ENCODE assay signal across 19 cellular contexts in genomic region chr12:124856842-124857178, GRCh38. TPM values are rescaled to one million over a fixed set of nuclear protein-coding genes. Genes with fewer than 3 reads are reported as not detected.
DNase-seq lines count a peak whose midpoint lies in the region; ATAC-seq, FAIRE-seq and TF ChIP-seq lines count a peak whose summit lies in the region.
"Had no signal": no experiment of that assay in that cellular context is flagged by ENCODE, and none has a peak within 500 bp of the region (broad histone marks: within the 10 kb centered on the region; RNA-seq: fewer than 3 reads in every experiment).

No MANE protein-coding gene starts in this region.

- H3K4me3 ChIP-seq in right cardiac atrium (ENCODE audit: low read length) (no peak overlapping the region), K562 (no peak overlapping the region), lower lobe of right lung (no peak overlapping the region), testis (no peak overlapping the region), sigmoid colon (no peak overlapping the region)
- H3K4me3 ChIP-seq: GM23338 had no signal

- H3K36me3 Mint-ChIP-seq in activated naive CD8-positive, alpha-beta T cell treated with anti-CD3 and anti-CD28 coated beads, Interleukin-2, amount 50 U/mL, for 24 hours (ENCODE audit: low read depth): peaks cover 20% of the 10 kb centered on the region

- CTCF ChIA-PET in K562 (lab: Yijun Ruan, JAX; ENCODE audit: low intra/inter-chr PET ratio): no interaction called here

- POLR2A ChIA-PET in K562 (lab: Yijun Ruan, JAX): interaction anchor here (0.6 to 1.0 kb wide), 3 partner anchors 9 to 366 kb away, joined by 3 to 5 read pairs (median 4); no protein-coding TSS in a partner anchor

- H3K27me3 ChIP-seq in right cardiac atrium (ENCODE audit: control insufficient read depth, insufficient read depth): no peaks in the 10 kb centered on the region
- no peaks in the 10 kb centered on the region for H3K27me3 ChIP-seq in K562 (ENCODE audit: control insufficient read depth in 2 of 2, insufficient read depth in 2 of 2, low read length in 2 of 2)
- H3K27me3 ChIP-seq in lower lobe of right lung (ENCODE audit: low read depth): no peaks in the 10 kb centered on the region
- no peaks in the 10 kb centered on the region for H3K27me3 ChIP-seq in testis
- H3K27me3 ChIP-seq in sigmoid colon: no peaks in the 10 kb centered on the region

- H3K27ac ChIP-seq in right cardiac atrium (ENCODE audit: low read length) (no peak overlapping the region), K562 (ENCODE audit: extremely low read depth, low read depth, low read length) (no peak overlapping the region), lower lobe of right lung (no peak overlapping the region), testis (peak overlapping the region; percentile 26 to 89), sigmoid colon (peak overlapping the region in 1 of 4 donors; percentile 8)

- WGBS in right cardiac atrium: 83% methylated on average over 14 of the region's 14 CpGs
- WGBS in K562 (ENCODE audit: insufficient coverage, low coverage, missing lambda C conversion rate): 86% methylated on average over 14 of the region's 14 CpGs
- WGBS in testis, 2 donors: 81 to 85% methylated on average over 9 to 14 of the region's 14 CpGs
- 90 to 92% methylated on average over 14 of the region's 14 CpGs for WGBS in sigmoid colon, 2 donors

- H3K79me2 ChIP-seq in K562 (ENCODE audit: control insufficient read depth, insufficient read depth, low read length): peaks cover 93% of the 10 kb centered on the region

- peaks cover 12% of the 10 kb centered on the region for H3K4me1 ChIP-seq in right cardiac atrium (ENCODE audit: control insufficient read depth, insufficient read depth, low read length)
- peaks cover 19 to 33% of the 10 kb centered on the region in 2 experiments for H3K4me1 ChIP-seq in K562 (replicated peaks in 1 of 2; ENCODE audit: control insufficient read depth in 2 of 2, insufficient read depth in 2 of 2, low read length in 2 of 2)
- peaks cover 43% of the 10 kb centered on the region for H3K4me1 ChIP-seq in lower lobe of right lung
- H3K4me1 ChIP-seq in testis: peaks cover 38% of the 10 kb centered on the region
- peaks cover 0 to 22% (median 16%) of the 10 kb centered on the region in 4 donors for H3K4me1 ChIP-seq in sigmoid colon

- H4K20me1 ChIP-seq in K562 (replicated peaks; ENCODE audit: control insufficient read depth, insufficient read depth, low read length): peaks cover 27% of the 10 kb centered on the region

- H2AFZ ChIP-seq in K562 (ENCODE audit: low read depth, low read length): no peak overlapping the region
- H2AFZ ChIP-seq: GM23338 had no signal

- H3K9ac ChIP-seq in K562 (ENCODE audit: insufficient read depth in 1 of 2, low read depth in 2 of 2, low read length in 2 of 2): 0 out of 4 replicates have a peak overlapping the region, but pooled peaks of 1 of the 2 experiments have one; percentile 53

- intact Hi-C loops in right cardiac atrium (cut with DNase I) (no loop called here), Right ventricle myocardium inferior (cut with DNase I) (no loop called here), K562 (cut with micrococcal nuclease) (no loop called here), lower lobe of right lung (cut with DNase I) (no loop called here), testis (cut with DNase I; ENCODE audit: low total_unique reads) (no loop called here), sigmoid colon (cut with DNase I) (no loop called here)

- TF ChIP-seq CTCF in K562 (IDR thresholded peaks at IDR 0.05 in 2 of 3, conservative IDR thresholded peaks at IDR 0.05 in 1 of 3; ENCODE audit: insufficient read depth in 2 of 3, low read depth in 1 of 3, low read length in 3 of 3): no peak; a peak in 1 of 6 replicates
- peak; percentile 9 for TF ChIP-seq CTCF in lower lobe of right lung (IDR thresholded peaks at IDR 0.05)
- TF ChIP-seq CTCF in testis (IDR thresholded peaks at IDR 0.05): no peak
- no peak for TF ChIP-seq CTCF in sigmoid colon (IDR thresholded peaks at IDR 0.05)

- ATAC-seq in right cardiac atrium (no peak), Right ventricle myocardium inferior (no peak), K562 (no peak), lower lobe of right lung (no peak)
- ATAC-seq in activated naive CD8-positive, alpha-beta T cell treated with anti-CD3 and anti-CD28 coated beads, Interleukin-2, amount 50 U/mL, for 24 hours: no peak

- peak in 2 of 3 donors; percentile 30 to 48 for DNase-seq in right cardiac atrium
- DNase-seq in Right ventricle myocardium inferior (ENCODE audit: missing footprints): no peak
- no peak for DNase-seq in K562 (ENCODE audit: extremely low read depth in 1 of 4, low spot score in 3 of 4)
- no peak for DNase-seq in lower lobe of right lung
- no peak for DNase-seq in testis
- no peak for DNase-seq in activated naive CD8-positive, alpha-beta T cell treated with anti-CD3 and anti-CD28 coated beads, Interleukin-2, amount 50 U/mL, for 24 hours
- DNase-seq in NCI-H1436 (lab: John Stamatoyannopoulos, UW): no peak
- DNase-seq in sigmoid colon: no peak
- DNase-seq: Calu3; CD4-positive, alpha-beta T cell; DMS79; Karpas-422; NCI-H2029; NCI-H2171 treated with DMSO at 0.1 percent for 48 hours; SIG-M5 had no signal

- TF ChIP-seq POLR2A in K562 (conservative IDR thresholded peaks at IDR 0.05) (no peak), testis (IDR thresholded peaks at IDR 0.05) (no peak), sigmoid colon (IDR thresholded peaks at IDR 0.05) (no peak)

- no TSS peak for BruUV-seq in K562 (replicated peaks; lab: Mats Ljungman, UMichigan)

- H3K27me3 Mint-ChIP-seq in activated naive CD8-positive, alpha-beta T cell treated with anti-CD3 and anti-CD28 coated beads, Interleukin-2, amount 50 U/mL, for 24 hours: no peaks in the 10 kb centered on the region
- H3K27me3 Mint-ChIP-seq: CD4-positive, alpha-beta T cell had no signal

- H3K9me3 Mint-ChIP-seq in activated naive CD8-positive, alpha-beta T cell treated with anti-CD3 and anti-CD28 coated beads, Interleukin-2, amount 50 U/mL, for 24 hours: no peaks in the 10 kb centered on the region
- H3K9me3 Mint-ChIP-seq: CD4-positive, alpha-beta T cell; GM23338 had no signal

- TF ChIP-seq EP300 in K562 (IDR thresholded peaks at IDR 0.05; ENCODE audit: low read length): no peak
- no peak for TF ChIP-seq EP300 in sigmoid colon (IDR thresholded peaks at IDR 0.05)

- H3K36me3 ChIP-seq in K562 (ENCODE audit: control insufficient read depth, insufficient read depth, low read length): peaks cover 90% of the 10 kb centered on the region
- no peaks in the 10 kb centered on the region for H3K36me3 ChIP-seq in lower lobe of right lung
- no peaks in the 10 kb centered on the region for H3K36me3 ChIP-seq in testis (ENCODE audit: low read depth, missing control alignments)
- H3K36me3 ChIP-seq in sigmoid colon: no peaks in the 10 kb centered on the region

- peaks cover 15% of the 10 kb centered on the region for H3K4me1 Mint-ChIP-seq in activated naive CD8-positive, alpha-beta T cell treated with anti-CD3 and anti-CD28 coated beads, Interleukin-2, amount 50 U/mL, for 24 hours

- no peak overlapping the region for H3K27ac Mint-ChIP-seq in activated naive CD8-positive, alpha-beta T cell treated with anti-CD3 and anti-CD28 coated beads, Interleukin-2, amount 50 U/mL, for 24 hours
- H3K27ac Mint-ChIP-seq: CD4-positive, alpha-beta T cell had no signal

- no peak for TF ChIP-seq RAD21 in K562 (CRISPR knock-in tag; conservative IDR thresholded peaks at IDR 0.05 in 1 of 2, IDR thresholded peaks at IDR 0.05 in 1 of 2)

- no peak overlapping the region for H3K4me3 Mint-ChIP-seq in activated naive CD8-positive, alpha-beta T cell treated with anti-CD3 and anti-CD28 coated beads, Interleukin-2, amount 50 U/mL, for 24 hours
- H3K4me3 Mint-ChIP-seq: CD4-positive, alpha-beta T cell; GM23338 had no signal

- in situ Hi-C loops in K562 (cut with MboI): no loop called here

- H3K9me1 ChIP-seq in K562 (ENCODE audit: control insufficient read depth, insufficient read depth, low read length): peaks cover 15% of the 10 kb centered on the region

- no peak overlapping the region for H3K4me2 ChIP-seq in K562 (ENCODE audit: insufficient read depth, low read length)
- H3K4me2 ChIP-seq: GM23338 had no signal

- no peaks in the 10 kb centered on the region for H3K9me3 ChIP-seq in right cardiac atrium (ENCODE audit: control insufficient read depth, low read length)
- no peaks in the 10 kb centered on the region for H3K9me3 ChIP-seq in K562 (replicated peaks; ENCODE audit: control insufficient read depth, insufficient read depth, low read depth, low read length)
- no peaks in the 10 kb centered on the region for H3K9me3 ChIP-seq in lower lobe of right lung
- H3K9me3 ChIP-seq in testis: no peaks in the 10 kb centered on the region
- H3K9me3 ChIP-seq in sigmoid colon: no peaks in the 10 kb centered on the region

- FAIRE-seq in K562 (lab: Jason Lieb, UNC): no peak
- FAIRE-seq: A204.1, G401.6, RCC 7860 had no signal

RNA-seq across cellular contexts. Expression of gene SCARB1, which starts 6.9 kb away (rescaled TPM):
- 10 to 100 TPM; 15.7 to 22.9 (median 20.0) TPM for total RNA-seq in right cardiac atrium
- 17.0 TPM for polyA plus RNA-seq in right cardiac atrium
- 14.1 TPM for total RNA-seq in Right ventricle myocardium inferior
- 238 and 543 TPM in 2 replicates for total RNA-seq in K562 (2011; cell fraction: chromatin; rRNA removed; ENCODE audit: low replicate concordance)
- 351 and 425 TPM in 2 replicates for total RNA-seq in K562 (2011; cell fraction: nucleolus; rRNA removed)
- 354 and 357 TPM in 2 replicates for total RNA-seq in K562 (2011; cell fraction: nucleoplasm; rRNA removed)
- total RNA-seq in K562 (2014; rRNA removed): 52.8 and 83.0 TPM in 2 replicates
- 30.9 and 38.4 TPM in 2 replicates for total RNA-seq in K562 (2014; rRNA removed; fragmentation: Illumina TruSeq; extraction: Trizol)
- 36.0 and 38.7 TPM in 2 replicates for total RNA-seq in K562 (2015; rRNA removed; fragmentation: Illumina TruSeq; extraction: Trizol)
- 148 and 157 TPM in 2 replicates for total RNA-seq in K562 (2021)
- 81.9 and 168 TPM in 2 replicates for polyA plus RNA-seq in K562 (2011; rRNA removed)
- 161 and 163 TPM in 2 replicates for polyA plus RNA-seq in K562 (2011; cell fraction: cytosol; rRNA removed)
- polyA plus RNA-seq in K562 (2011; cell fraction: nucleus; rRNA removed): 435 and 491 TPM in 2 replicates
- polyA plus RNA-seq in K562 (2012): 87.6 and 124 TPM in 2 replicates
- polyA plus RNA-seq in K562 (2014; fragmentation: Illumina TruSeq; extraction: Trizol): 143 and 152 TPM in 2 replicates
- 1 to 10 TPM in 1 of 2 experiments, under 1 TPM in 1; 0.56 to 4.7 TPM for polyA plus RNA-seq in K562 (2014; fragmentation: Nextera tagmentation; extraction: Ambion mirVana)
- 79.2 and 92.6 TPM in 2 replicates for polyA plus RNA-seq in K562 (2014; rRNA removed)
- 83.0 and 106 TPM in 2 replicates for polyA minus RNA-seq in K562 (2011; rRNA and poly(A)+ RNA removed)
- polyA minus RNA-seq in K562 (2011; cell fraction: cytosol; rRNA and poly(A)+ RNA removed): 90.2 and 100 TPM in 2 replicates
- 82.3 and 143 TPM in 2 replicates for polyA minus RNA-seq in K562 (2011; cell fraction: nucleus; rRNA and poly(A)+ RNA removed)
- total RNA-seq in lower lobe of right lung: 24.0 TPM
- total RNA-seq in testis: 10 to 100 TPM; 46.9 to 73.6 TPM
- polyA plus RNA-seq in testis (ENCODE audit: insufficient read depth, low read depth, low replicate concordance): 116 TPM
- 10 to 100 TPM in 3 of 4 donors, 1 to 10 TPM in 1; 5.7 to 12.8 (median 10.8) TPM for total RNA-seq in sigmoid colon
- polyA plus RNA-seq in sigmoid colon: 10 to 100 TPM in 2 of 3 donors, 1 to 10 TPM in 1; 4.2 to 36.4 (median 16.2) TPM

RNA-seq across cellular contexts. Expression of gene UBC, which starts 57.6 kb away (rescaled TPM):
- total RNA-seq in right cardiac atrium: 1,000 to 10,000 TPM; 1,045 to 1,141 (median 1,055) TPM
- 1,140 TPM for polyA plus RNA-seq in right cardiac atrium
- 1,199 TPM for total RNA-seq in Right ventricle myocardium inferior
- total RNA-seq in K562 (2011; cell fraction: chromatin; rRNA removed; ENCODE audit: low replicate concordance): 193 and 317 TPM in 2 replicates
- 188 and 214 TPM in 2 replicates for total RNA-seq in K562 (2011; cell fraction: nucleolus; rRNA removed)
- total RNA-seq in K562 (2011; cell fraction: nucleoplasm; rRNA removed): 283 and 301 TPM in 2 replicates
- total RNA-seq in K562 (2014; rRNA removed): 717 and 744 TPM in 2 replicates
- total RNA-seq in K562 (2014; rRNA removed; fragmentation: Illumina TruSeq; extraction: Trizol): 771 and 813 TPM in 2 replicates
- total RNA-seq in K562 (2015; rRNA removed; fragmentation: Illumina TruSeq; extraction: Trizol): 795 and 812 TPM in 2 replicates
- 697 and 765 TPM in 2 replicates for total RNA-seq in K562 (2021)
- 1,118 and 1,197 TPM in 2 replicates for polyA plus RNA-seq in K562 (2011; rRNA removed)
- polyA plus RNA-seq in K562 (2011; cell fraction: cytosol; rRNA removed): 514 and 899 TPM in 2 replicates
- polyA plus RNA-seq in K562 (2011; cell fraction: nucleus; rRNA removed): 518 and 627 TPM in 2 replicates
- polyA plus RNA-seq in K562 (2012): 1,269 and 1,358 TPM in 2 replicates
- 825 and 860 TPM in 2 replicates for polyA plus RNA-seq in K562 (2014; fragmentation: Illumina TruSeq; extraction: Trizol)
- 1,000 to 10,000 TPM in 1 of 2 experiments, 100 to 1,000 TPM in 1; 927 to 1,153 TPM for polyA plus RNA-seq in K562 (2014; fragmentation: Nextera tagmentation; extraction: Ambion mirVana)
- 533 and 624 TPM in 2 replicates for polyA plus RNA-seq in K562 (2014; rRNA removed)
- polyA minus RNA-seq in K562 (2011; rRNA and poly(A)+ RNA removed): 765 and 975 TPM in 2 replicates
- polyA minus RNA-seq in K562 (2011; cell fraction: cytosol; rRNA and poly(A)+ RNA removed): 543 and 602 TPM in 2 replicates
- 77.0 and 177 TPM in 2 replicates for polyA minus RNA-seq in K562 (2011; cell fraction: nucleus; rRNA and poly(A)+ RNA removed)
- 977 TPM for total RNA-seq in lower lobe of right lung
- 1,000 to 10,000 TPM; 1,262 to 1,458 TPM for total RNA-seq in testis
- polyA plus RNA-seq in testis (ENCODE audit: insufficient read depth, low read depth, low replicate concordance): 2,678 TPM
- total RNA-seq in sigmoid colon: 1,000 to 10,000 TPM; 1,126 to 1,785 (median 1,332) TPM
- polyA plus RNA-seq in sigmoid colon: 1,000 to 10,000 TPM; 1,056 to 1,508 (median 1,064) TPM

Comparison
In these comparisons a context has a peak if more than half of its experiments do, and no peak if none do; other contexts are left out.
1. DNase-seq: peak in right cardiac atrium (2 of 3); none in Right ventricle myocardium inferior (single experiment), K562 (0 of 4), lower lobe of right lung (single experiment), testis (single experiment), activated naive CD8-positive, alpha-beta T cell treated with anti-CD3 and anti-CD28 coated beads, Interleukin-2, amount 50 U/mL, for 24 hours (single experiment), NCI-H1436 (single experiment) and sigmoid colon (single experiment).
2. H3K27ac ChIP-seq: peak in testis (2 of 2); none in right cardiac atrium (single experiment), K562 (single experiment) and lower lobe of right lung (single experiment).